ENCODE assay signal across 24 cellular contexts in genomic region chr22:47277001-47277400, GRCh38.
"Had no signal": no experiment of that assay in that cellular context is flagged by ENCODE, and none has a peak within 500 bp of the region (broad histone marks: within the 10 kb centered on the region; RNA-seq: fewer than 3 reads in every experiment).

No MANE protein-coding gene starts in this region.

- H3K27me3 ChIP-seq: colonic mucosa had no signal

- H3K4me3 ChIP-seq: body of pancreas, colonic mucosa, esophagus squamous epithelium, gastroesophageal sphincter had no signal

- H3K36me3 ChIP-seq: colonic mucosa, esophagus squamous epithelium, gastroesophageal sphincter, WERI-Rb-1 had no signal

- H3K27ac ChIP-seq: body of pancreas, colonic mucosa, epithelial cell of prostate, esophagus squamous epithelium, gastroesophageal sphincter, WERI-Rb-1 had no signal

- H3K9me3 ChIP-seq: body of pancreas, colonic mucosa, esophagus squamous epithelium, gastroesophageal sphincter had no signal

- ATAC-seq: activated CD4-positive, CD25-positive, alpha-beta regulatory T cell treated with anti-CD3 and anti-CD28 coated beads, Interleukin-2, amount 50 U/mL, for 24 hours; activated CD8-positive, alpha-beta T cell treated with anti-CD3 and anti-CD28 coated beads for 36 hours; body of pancreas; gastroesophageal sphincter; T-helper 17 cell had no signal

- DNase-seq: activated B cell treated with CpG ODN at 0.5 μM for 24 hours; activated CD4-positive, alpha-beta T cell treated with anti-CD3 and anti-CD28 coated beads for 48 hours; activated CD4-positive, alpha-beta T cell treated with anti-CD3 and anti-CD28 coated beads, Interleukin-2, amount 50 U/mL, for 1 hour; activated CD4-positive, alpha-beta T cell treated with anti-CD3 and anti-CD28 coated beads, Interleukin-2, amount 50 U/mL, for 48 hours; activated CD8-positive, alpha-beta memory T cell treated with anti-CD3 and anti-CD28 coated beads for 24 hours; activated CD8-positive, alpha-beta T cell treated with anti-CD3 and anti-CD28 coated beads for 36 hours; activated naive CD4-positive, alpha-beta T cell treated with anti-CD3 and anti-CD28 coated beads for 36 hours; activated naive CD8-positive, alpha-beta T cell treated with anti-CD3 and anti-CD28 coated beads for 36 hours; activated T-cell treated with anti-CD3 and anti-CD28 coated beads, Interleukin-2, amount 50 U/mL, for 48 hours; amniotic stem cell; anterior cingulate cortex; body of pancreas; caudate nucleus; colonic mucosa; effector CD8-positive, alpha-beta T cell; esophagus squamous epithelium; foreskin melanocyte; T-helper 1 cell; T-helper 17 cell; T1000; WERI-Rb-1 had no signal

- H3K4me1 ChIP-seq: body of pancreas, colonic mucosa, gastroesophageal sphincter had no signal
